Comparison of ENCODE assay signal across 12 cellular contexts in genomic region chr7:13117103-13117502, GRCh38.
A peak's percentile ranks its signal among the peaks of the same experiment; 100 is the strongest.
DNase-seq lines count a peak whose midpoint lies in the region; ATAC-seq, FAIRE-seq and TF ChIP-seq lines count a peak whose summit lies in the region.
"Had no signal": no experiment of that assay in that cellular context is flagged by ENCODE, and none has a peak within 500 bp of the region (broad histone marks: within the 10 kb centered on the region; RNA-seq: fewer than 3 reads in every experiment).

No MANE protein-coding gene starts in this region.

- no TSS peak for BruUV-seq in MCF 10A (replicated peaks; lab: Mats Ljungman, UMichigan)

- CTCF ChIA-PET in MCF 10A (lab: Yijun Ruan, JAX): interaction anchor here (0.7 to 11.1 kb wide), 11 partner anchors 9 to 504 kb away, joined by 3 to 155 read pairs (median 5); partner anchors contain the start of gene ARL4A

- POLR2A ChIA-PET in MCF 10A (lab: Yijun Ruan, JAX): interaction anchor here (0.7 to 5.3 kb wide), 4 partner anchors 14 to 434 kb away, joined by 3 to 61 read pairs (median 4); partner anchors contain the start of gene ARL4A

- peaks cover under 1% of the 10 kb centered on the region for H3K9me3 Mint-ChIP-seq in MCF 10A (ENCODE audit: unreplicated experiment)
- H3K9me3 Mint-ChIP-seq in type B pancreatic cell: peaks cover 2% of the 10 kb centered on the region
- H3K9me3 Mint-ChIP-seq: central memory CD8-positive, alpha-beta T cell had no signal

- no peak overlapping the region for H3K27ac ChIP-seq in breast epithelium

- DNase-seq in MCF 10A (ENCODE audit: unreplicated experiment) (peak; percentile 18), breast epithelium (ENCODE audit: low spot score in 2 of 2) (no peak), RCC 7860 (ENCODE audit: low spot score) (no peak), fibroblast of villous mesenchyme (ENCODE audit: low read depth) (no peak), type B pancreatic cell (ENCODE audit: extremely low spot score, unreplicated experiment) (no peak), GM13976 (ENCODE audit: low spot score) (no peak)
- DNase-seq in activated CD4-positive, alpha-beta T cell treated with anti-CD3 and anti-CD28 coated beads, Interleukin-2, amount 50 U/mL, for 1 hour: no peak
- DNase-seq: activated CD4-positive, CD25-positive, alpha-beta regulatory T cell treated with anti-CD3 and anti-CD28 coated beads, Interleukin-2, amount 50 U/mL, for 72 hours; DND-41; MV-4-11 had no signal

- H3K9me3 ChIP-seq in breast epithelium: no peaks in the 10 kb centered on the region

- H3K36me3 Mint-ChIP-seq in MCF 10A (ENCODE audit: insufficient read depth, unreplicated experiment) (no peaks in the 10 kb centered on the region), type B pancreatic cell (no peaks in the 10 kb centered on the region)

- in situ Hi-C loops in GM13976 (cut with MboI; ENCODE audit: low sequenced_read_pairs, unreplicated experiment): no loop called here

- H3K36me3 ChIP-seq in breast epithelium: no peaks in the 10 kb centered on the region

- H3K27ac Mint-ChIP-seq in MCF 10A (ENCODE audit: low read depth, unreplicated experiment): no peak overlapping the region
- no peak overlapping the region for H3K27ac Mint-ChIP-seq in type B pancreatic cell

- ATAC-seq in GM21515 (IDR thresholded peaks at IDR 0.05; ENCODE audit: unreplicated experiment): no peak

- H3K27me3 Mint-ChIP-seq in MCF 10A (ENCODE audit: insufficient read depth, unreplicated experiment) (no peaks in the 10 kb centered on the region), type B pancreatic cell (no peaks in the 10 kb centered on the region)

- H3K4me3 Mint-ChIP-seq in MCF 10A (ENCODE audit: unreplicated experiment) (no peak overlapping the region), type B pancreatic cell (no peak overlapping the region)
- H3K4me3 Mint-ChIP-seq: central memory CD8-positive, alpha-beta T cell had no signal

- H3K4me1 Mint-ChIP-seq in MCF 10A (ENCODE audit: insufficient read depth, unreplicated experiment) (peaks cover 19% of the 10 kb centered on the region), type B pancreatic cell (ENCODE audit: unreplicated experiment) (peaks cover 11% of the 10 kb centered on the region)
- H3K4me1 Mint-ChIP-seq: central memory CD8-positive, alpha-beta T cell had no signal

- peak; percentile 23 for FAIRE-seq in RCC 7860 (lab: Jason Lieb, UNC)

- TF ChIP-seq CTCF in MCF 10A (IDR thresholded peaks at IDR 0.05; ENCODE audit: unreplicated experiment) (peak; percentile 76), breast epithelium (IDR thresholded peaks at IDR 0.05) (no peak), fibroblast of villous mesenchyme (IDR thresholded peaks at IDR 0.05; ENCODE audit: insufficient read depth, low read depth, low read length) (peak; percentile 62), type B pancreatic cell (conservative IDR thresholded peaks at IDR 0.05) (peak; percentile 69), GM13976 (IDR thresholded peaks at IDR 0.05; ENCODE audit: borderline replicate concordance, control extremely low read depth, extremely low read depth, insufficient read depth, missing control alignments) (no peak)

- intact Hi-C loops in MCF 10A (cut with micrococcal nuclease) (loop anchor here (1.0 to 10.0 kb wide), 5 partner anchors 145 to 590 kb away; partner anchors contain the start of gene ARL4A), breast epithelium (cut with DNase I; ENCODE audit: low total_unique reads) (no loop called here)

- H3K4me1 ChIP-seq in breast epithelium: no peaks in the 10 kb centered on the region

- no peaks in the 10 kb centered on the region for H3K27me3 ChIP-seq in breast epithelium

- TF ChIP-seq POLR2A in breast epithelium (IDR thresholded peaks at IDR 0.05): no peak

- H3K4me3 ChIP-seq in breast epithelium (no peak overlapping the region), fibroblast of villous mesenchyme (ENCODE audit: low read depth, low read length) (no peak overlapping the region)

Comparison
In these comparisons a context has a peak if more than half of its experiments do, and no peak if none do; other contexts are left out.
1. CTCF ChIP-seq: peak in MCF 10A (single experiment), fibroblast of villous mesenchyme (single experiment) and type B pancreatic cell (single experiment); none in breast epithelium (0 of 3) and GM13976 (single experiment).